ENCODE assay signal across 8 cellular contexts in the genomic region with DNA sequence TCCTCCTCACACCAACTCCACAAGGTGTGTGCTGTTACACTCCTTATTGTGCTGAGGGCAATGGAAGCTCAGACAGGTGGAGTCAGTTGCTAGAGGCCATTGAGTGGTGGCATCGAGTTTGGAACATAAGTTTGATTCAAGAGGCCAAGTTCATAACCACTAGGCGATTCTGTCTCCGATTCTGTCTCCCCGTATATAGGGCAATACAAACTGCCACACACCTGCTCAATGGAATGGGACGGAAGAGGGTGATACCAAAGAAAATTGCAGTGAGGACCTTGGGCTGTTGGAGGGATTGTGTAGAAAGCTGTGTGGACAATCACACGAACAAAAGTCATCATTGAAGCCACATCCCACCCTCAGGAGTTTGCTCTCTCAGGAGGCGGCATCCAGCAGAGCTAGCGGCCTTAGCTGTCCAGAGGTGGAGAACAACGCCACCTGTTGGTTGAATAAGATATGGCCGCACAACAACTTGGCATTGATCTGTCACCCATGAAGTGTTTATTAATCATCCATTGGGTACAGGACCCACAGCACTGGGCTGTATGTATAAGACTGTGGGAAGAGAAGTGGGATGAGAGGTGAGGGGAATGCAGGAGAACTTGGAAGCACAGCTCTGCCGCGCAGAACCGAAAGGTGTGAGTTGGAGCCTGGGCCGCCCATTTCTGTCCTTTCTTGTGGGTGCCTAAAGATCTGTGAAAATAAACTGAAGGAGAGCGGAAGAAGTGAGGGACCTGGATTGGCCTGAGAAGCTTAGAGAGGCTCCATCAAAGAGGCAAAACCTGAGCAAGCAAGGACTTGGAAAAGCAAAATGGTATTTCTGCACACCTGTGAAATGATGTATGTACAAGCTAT. TPM values are rescaled to one million over a fixed set of nuclear protein-coding genes. Genes with fewer than 3 reads are reported as not detected.
DNase-seq lines count a peak whose midpoint lies in the region; ATAC-seq and TF ChIP-seq lines count a peak whose summit lies in the region.

No MANE protein-coding gene starts in this region.

- H3K4me1 Mint-ChIP-seq in CD4-positive, alpha-beta memory T cell: peaks cover 0 to 2% (median 1%) of the 10 kb centered on the region in 4 donors
- H3K4me1 Mint-ChIP-seq in activated naive CD8-positive, alpha-beta T cell treated with anti-CD3 and anti-CD28 coated beads, Interleukin-2, amount 50 U/mL, for 24 hours: no peaks in the 10 kb centered on the region

- peak; percentile 83 for TF ChIP-seq CTCF in retinal pigment epithelial cell (conservative IDR thresholded peaks at IDR 0.05; ENCODE audit: low read depth, low read length)

- DNase-seq in CD4-positive, alpha-beta memory T cell: peak; percentile 33 to 48 (median 40)
- DNase-seq in LoVo (ENCODE audit: low spot score): peak; percentile 70
- DNase-seq in SJSA1 (ENCODE audit: low read depth in 1 of 2, low spot score in 2 of 2): peak; percentile 59 to 83
- peak; percentile 67 for DNase-seq in activated naive CD8-positive, alpha-beta T cell treated with anti-CD3 and anti-CD28 coated beads, Interleukin-2, amount 50 U/mL, for 24 hours
- DNase-seq in left cardiac atrium: peak; percentile 59
- DNase-seq in retinal pigment epithelial cell (ENCODE audit: low read depth): no peak

- no peaks in the 10 kb centered on the region for H3K9me3 Mint-ChIP-seq in CD4-positive, alpha-beta memory T cell
- no peaks in the 10 kb centered on the region for H3K9me3 Mint-ChIP-seq in activated naive CD8-positive, alpha-beta T cell treated with anti-CD3 and anti-CD28 coated beads, Interleukin-2, amount 50 U/mL, for 24 hours

- POLR2A ChIA-PET in CD4-positive, alpha-beta memory T cell (lab: Charles Lee; ENCODE audit: partially characterized antibody): no interaction called here

- ATAC-seq in GM19467 (IDR thresholded peaks at IDR 0.05; ENCODE audit: unreplicated experiment) (peak; percentile 71), left cardiac atrium (peak; percentile 82 to 86), HG02970 (IDR thresholded peaks at IDR 0.05; ENCODE audit: low FRiP score, unreplicated experiment) (no peak)
- peak; percentile 56 for ATAC-seq in activated naive CD8-positive, alpha-beta T cell treated with anti-CD3 and anti-CD28 coated beads, Interleukin-2, amount 50 U/mL, for 24 hours

- no peaks in the 10 kb centered on the region for H3K36me3 Mint-ChIP-seq in CD4-positive, alpha-beta memory T cell
- H3K36me3 Mint-ChIP-seq in activated naive CD8-positive, alpha-beta T cell treated with anti-CD3 and anti-CD28 coated beads, Interleukin-2, amount 50 U/mL, for 24 hours (ENCODE audit: low read depth): no peaks in the 10 kb centered on the region

- intact Hi-C loops in CD4-positive, alpha-beta memory T cell (cut with micrococcal nuclease): loop anchor here (1.0 kb wide), 1 partner anchor 90 kb away; no protein-coding TSS in a partner anchor
- intact Hi-C loops in left cardiac atrium (cut with DNase I): loop anchor here (1.0 to 2.0 kb wide), 2 partner anchors 86 to 89 kb away; no protein-coding TSS in a partner anchor

- no peaks in the 10 kb centered on the region for H3K36me3 ChIP-seq in CD4-positive, alpha-beta memory T cell (ENCODE audit: insufficient read depth, low read length)
- H3K36me3 ChIP-seq in SJSA1: no peaks in the 10 kb centered on the region

- peaks cover 5% of the 10 kb centered on the region for H3K27me3 ChIP-seq in CD4-positive, alpha-beta memory T cell (ENCODE audit: insufficient read depth, low read length)
- H3K27me3 ChIP-seq in SJSA1 (replicated peaks): peaks cover 22% of the 10 kb centered on the region

- no peak overlapping the region for H3K4me3 ChIP-seq in CD4-positive, alpha-beta memory T cell (ENCODE audit: low read length in 2 of 2)
- H3K4me3 ChIP-seq in SJSA1 (no peak overlapping the region), retinal pigment epithelial cell (ENCODE audit: low read length) (no peak overlapping the region)

- CTCF ChIA-PET in CD4-positive, alpha-beta memory T cell (lab: Charles Lee; ENCODE audit: partially characterized antibody): interaction anchor here (1.0 to 10.8 kb wide), 10 partner anchors 11 to 96 kb away, joined by 3 to 171 read pairs (median 7); no protein-coding TSS in a partner anchor

- H3K4me1 ChIP-seq in CD4-positive, alpha-beta memory T cell (ENCODE audit: insufficient read depth, low read length): no peaks in the 10 kb centered on the region
- no peaks in the 10 kb centered on the region for H3K4me1 ChIP-seq in SJSA1 (replicated peaks)

- H3K9me3 ChIP-seq in CD4-positive, alpha-beta memory T cell (ENCODE audit: control insufficient read depth in 1 of 2, low read length in 2 of 2): no peaks in the 10 kb centered on the region
- no peaks in the 10 kb centered on the region for H3K9me3 ChIP-seq in SJSA1 (replicated peaks)

- H3K27ac ChIP-seq in CD4-positive, alpha-beta memory T cell (ENCODE audit: low read depth, low read length): no peak overlapping the region
- H3K27ac ChIP-seq in SJSA1: no peak overlapping the region

- H3K27ac Mint-ChIP-seq in CD4-positive, alpha-beta memory T cell: no peak overlapping the region
- H3K27ac Mint-ChIP-seq in activated naive CD8-positive, alpha-beta T cell treated with anti-CD3 and anti-CD28 coated beads, Interleukin-2, amount 50 U/mL, for 24 hours: no peak overlapping the region

- H3K4me3 Mint-ChIP-seq in CD4-positive, alpha-beta memory T cell: no peak overlapping the region
- H3K4me3 Mint-ChIP-seq in activated naive CD8-positive, alpha-beta T cell treated with anti-CD3 and anti-CD28 coated beads, Interleukin-2, amount 50 U/mL, for 24 hours: no peak overlapping the region

- H3K27me3 Mint-ChIP-seq in CD4-positive, alpha-beta memory T cell: peaks cover 22 to 45% of the 10 kb centered on the region in 2 donors
- peaks cover 56% of the 10 kb centered on the region for H3K27me3 Mint-ChIP-seq in activated naive CD8-positive, alpha-beta T cell treated with anti-CD3 and anti-CD28 coated beads, Interleukin-2, amount 50 U/mL, for 24 hours

RNA-seq across cellular contexts. Expression of a gene that starts 16.1 kb away (rescaled TPM):
- total RNA-seq in CD4-positive, alpha-beta memory T cell: not detected
- polyA plus RNA-seq in CD4-positive, alpha-beta memory T cell: not detected
- total RNA-seq in SJSA1 (2014; rRNA removed; shearing (Covaris generic)): not detected in 2 replicates
- total RNA-seq in left cardiac atrium: not detected

RNA-seq across cellular contexts. Expression of a gene that starts 27.0 kb away (rescaled TPM):
- total RNA-seq in CD4-positive, alpha-beta memory T cell: not detected
- polyA plus RNA-seq in CD4-positive, alpha-beta memory T cell: not detected
- total RNA-seq in SJSA1 (2014; rRNA removed; shearing (Covaris generic)): 0.29 TPM in 1 of 2 replicates, not detected in the other
- 10 to 100 TPM; 11.2 to 11.7 TPM for total RNA-seq in left cardiac atrium
